Comparison of ENCODE assay signal across 9 cellular contexts in genomic region chr7:30252885-30253795, GRCh38. TPM values are rescaled to one million over a fixed set of nuclear protein-coding genes. Genes with fewer than 3 reads are reported as not detected.
DNase-seq lines count a peak whose midpoint lies in the region; ATAC-seq and TF ChIP-seq lines count a peak whose summit lies in the region.
"Had no signal": no experiment of that assay in that cellular context is flagged by ENCODE, and none has a peak within 500 bp of the region (broad histone marks: within the 10 kb centered on the region; RNA-seq: fewer than 3 reads in every experiment).

No MANE protein-coding gene starts in this region.

- no peaks in the 10 kb centered on the region for H3K9me3 Mint-ChIP-seq in activated CD4-positive, alpha-beta memory T cell treated with anti-CD3 and anti-CD28 coated beads for 36 hours
- H3K9me3 Mint-ChIP-seq in activated CD4-positive, alpha-beta memory T cell treated with anti-CD3 and anti-CD28 coated beads, Interleukin-2, amount 10 ng/mL, durations not matched to agents 7 days and 5 days, result no peaks in the 10 kb centered on the region
- no peaks in the 10 kb centered on the region for H3K9me3 Mint-ChIP-seq in activated T-helper 1 cell treated with anti-CD3 and anti-CD28 coated beads, Interleukin-12 subunit alpha, Interleukin-12 subunit beta, Interleukin-2, Interleukin-4 antibody, amounts not matched to agents 30 ng/mL and 10 ng/mL and 1 ng/mL, durations not matched to agents 14 hours and 24 hours and 36 hours
- no peaks in the 10 kb centered on the region for H3K9me3 Mint-ChIP-seq in WTC11

- POLR2A ChIA-PET in activated CD4-positive, alpha-beta memory T cell treated with anti-CD3 and anti-CD28 coated beads for 36 hours (lab: Charles Lee), result no interaction called here
- POLR2A ChIA-PET in activated CD4-positive, alpha-beta memory T cell treated with anti-CD3 and anti-CD28 coated beads, Interleukin-2, amount 10 ng/mL, durations not matched to agents 7 days and 5 days (lab: Charles Lee), result no interaction called here
- POLR2A ChIA-PET in WTC11 (lab: Charles Lee), result no interaction called here

- no peak overlapping the region for H3K27ac Mint-ChIP-seq in activated CD4-positive, alpha-beta memory T cell treated with anti-CD3 and anti-CD28 coated beads for 36 hours
- no peak overlapping the region for H3K27ac Mint-ChIP-seq in activated CD4-positive, alpha-beta memory T cell treated with anti-CD3 and anti-CD28 coated beads, Interleukin-2, amount 10 ng/mL, durations not matched to agents 7 days and 5 days
- peak overlapping the region; percentile 4 for H3K27ac Mint-ChIP-seq in activated T-helper 1 cell treated with anti-CD3 and anti-CD28 coated beads, Interleukin-12 subunit alpha, Interleukin-12 subunit beta, Interleukin-2, Interleukin-4 antibody, amounts not matched to agents 30 ng/mL and 10 ng/mL and 1 ng/mL, durations not matched to agents 14 hours and 24 hours and 36 hours
- no peak overlapping the region for H3K27ac Mint-ChIP-seq in WTC11

- in situ Hi-C loops in transverse colon (cut with MboI; ENCODE audit: low pct_ligation_motif_present in 1 of 4, low pct_unique_long_range_greater_than_20kb in 1 of 4, low sequenced_read_pairs in 3 of 4), result loop anchor here in 1 of 4 donors (25.0 kb wide), 1 partner anchor 309 kb away; no protein-coding TSS in a partner anchor

- no peaks in the 10 kb centered on the region for H3K36me3 ChIP-seq in transverse colon

- peak; percentile 54 for ATAC-seq in left colon
- no peak for ATAC-seq in WTC11
- no peak for ATAC-seq in GM18907 (IDR thresholded peaks at IDR 0.05; ENCODE audit: unreplicated experiment)

- no peak overlapping the region for H3K4me3 Mint-ChIP-seq in activated CD4-positive, alpha-beta memory T cell treated with anti-CD3 and anti-CD28 coated beads for 36 hours
- no peak overlapping the region for H3K4me3 Mint-ChIP-seq in activated CD4-positive, alpha-beta memory T cell treated with anti-CD3 and anti-CD28 coated beads, Interleukin-2, amount 10 ng/mL, durations not matched to agents 7 days and 5 days
- H3K4me3 Mint-ChIP-seq in activated T-helper 1 cell treated with anti-CD3 and anti-CD28 coated beads, Interleukin-12 subunit alpha, Interleukin-12 subunit beta, Interleukin-2, Interleukin-4 antibody, amounts not matched to agents 30 ng/mL and 10 ng/mL and 1 ng/mL, durations not matched to agents 14 hours and 24 hours and 36 hours, result no peak overlapping the region
- no peak overlapping the region for H3K4me3 Mint-ChIP-seq in WTC11

- H3K4me1 Mint-ChIP-seq in activated CD4-positive, alpha-beta memory T cell treated with anti-CD3 and anti-CD28 coated beads for 36 hours (ENCODE audit: low read depth), result peaks cover 12% of the 10 kb centered on the region
- peaks cover 14% of the 10 kb centered on the region for H3K4me1 Mint-ChIP-seq in activated CD4-positive, alpha-beta memory T cell treated with anti-CD3 and anti-CD28 coated beads, Interleukin-2, amount 10 ng/mL, durations not matched to agents 7 days and 5 days
- no peaks in the 10 kb centered on the region for H3K4me1 Mint-ChIP-seq in activated T-helper 1 cell treated with anti-CD3 and anti-CD28 coated beads, Interleukin-12 subunit alpha, Interleukin-12 subunit beta, Interleukin-2, Interleukin-4 antibody, amounts not matched to agents 30 ng/mL and 10 ng/mL and 1 ng/mL, durations not matched to agents 14 hours and 24 hours and 36 hours (ENCODE audit: low read depth)
- H3K4me1 Mint-ChIP-seq in WTC11, result peaks cover 1% of the 10 kb centered on the region; the same call in 1 of the 2 replicates

- WGBS in transverse colon (ENCODE audit: low coverage in 1 of 2), 2 donors, result 54 to 61% methylated on average over 6 to 7 of the region's 7 CpGs

- CTCF ChIA-PET in activated CD4-positive, alpha-beta memory T cell treated with anti-CD3 and anti-CD28 coated beads for 36 hours (lab: Charles Lee), result no interaction called here
- CTCF ChIA-PET in activated CD4-positive, alpha-beta memory T cell treated with anti-CD3 and anti-CD28 coated beads, Interleukin-2, amount 10 ng/mL, durations not matched to agents 7 days and 5 days (lab: Charles Lee), result no interaction called here
- CTCF ChIA-PET in WTC11 (lab: Charles Lee), result no interaction called here

- H3K27ac ChIP-seq in transverse colon, result peak overlapping the region; percentile 10 to 80 (median 69)

- no peaks in the 10 kb centered on the region for H3K36me3 Mint-ChIP-seq in activated CD4-positive, alpha-beta memory T cell treated with anti-CD3 and anti-CD28 coated beads for 36 hours
- no peaks in the 10 kb centered on the region for H3K36me3 Mint-ChIP-seq in activated CD4-positive, alpha-beta memory T cell treated with anti-CD3 and anti-CD28 coated beads, Interleukin-2, amount 10 ng/mL, durations not matched to agents 7 days and 5 days (ENCODE audit: low read depth)
- no peaks in the 10 kb centered on the region for H3K36me3 Mint-ChIP-seq in activated T-helper 1 cell treated with anti-CD3 and anti-CD28 coated beads, Interleukin-12 subunit alpha, Interleukin-12 subunit beta, Interleukin-2, Interleukin-4 antibody, amounts not matched to agents 30 ng/mL and 10 ng/mL and 1 ng/mL, durations not matched to agents 14 hours and 24 hours and 36 hours (ENCODE audit: low read depth)
- H3K36me3 Mint-ChIP-seq in WTC11, result no peaks in the 10 kb centered on the region

- no peaks in the 10 kb centered on the region for H3K27me3 Mint-ChIP-seq in activated CD4-positive, alpha-beta memory T cell treated with anti-CD3 and anti-CD28 coated beads for 36 hours
- peaks cover 2% of the 10 kb centered on the region for H3K27me3 Mint-ChIP-seq in activated CD4-positive, alpha-beta memory T cell treated with anti-CD3 and anti-CD28 coated beads, Interleukin-2, amount 10 ng/mL, durations not matched to agents 7 days and 5 days
- H3K27me3 Mint-ChIP-seq in activated T-helper 1 cell treated with anti-CD3 and anti-CD28 coated beads, Interleukin-12 subunit alpha, Interleukin-12 subunit beta, Interleukin-2, Interleukin-4 antibody, amounts not matched to agents 30 ng/mL and 10 ng/mL and 1 ng/mL, durations not matched to agents 14 hours and 24 hours and 36 hours (ENCODE audit: insufficient read depth), result peaks cover 7% of the 10 kb centered on the region
- no peaks in the 10 kb centered on the region for H3K27me3 Mint-ChIP-seq in WTC11 (ENCODE audit: low read depth)

- peak; percentile 25 for DNase-seq in activated CD4-positive, alpha-beta memory T cell treated with anti-CD3 and anti-CD28 coated beads for 36 hours
- no peak for DNase-seq in activated CD4-positive, alpha-beta memory T cell treated with anti-CD3 and anti-CD28 coated beads, Interleukin-2, amount 10 ng/mL, durations not matched to agents 7 days and 5 days
- DNase-seq in activated T-helper 1 cell treated with anti-CD3 and anti-CD28 coated beads, Interleukin-12 subunit alpha, Interleukin-12 subunit beta, Interleukin-2, Interleukin-4 antibody, amounts not matched to agents 30 ng/mL and 10 ng/mL and 1 ng/mL, durations not matched to agents 14 hours and 24 hours and 36 hours (ENCODE audit: low spot score), result no peak
- DNase-seq in left colon (peak; percentile 64 to 68), transverse colon (peak; percentile 62), activated gamma-delta T cell (lab: John Stamatoyannopoulos, UW) (no peak), WTC11 (ENCODE audit: low spot score) (no peak)
- DNase-seq: IMR-90 had no signal

- TF ChIP-seq CTCF in transverse colon (IDR thresholded peaks at IDR 0.05), result no peak
- no peak for TF ChIP-seq CTCF in WTC11 (IDR thresholded peaks at IDR 0.05)

- no peak for TF ChIP-seq EP300 in transverse colon (IDR thresholded peaks at IDR 0.05; ENCODE audit: low read depth)

- H3K4me1 ChIP-seq in transverse colon, result peaks cover 0 to 38% (median 30%) of the 10 kb centered on the region in 4 donors

- H3K27me3 ChIP-seq in transverse colon, result no peaks in the 10 kb centered on the region

- no peak overlapping the region for H3K4me3 ChIP-seq in transverse colon

- no peak for TF ChIP-seq POLR2A in transverse colon (IDR thresholded peaks at IDR 0.05)

- H3K9me3 ChIP-seq in transverse colon, result no peaks in the 10 kb centered on the region

- intact Hi-C loops in activated CD4-positive, alpha-beta memory T cell treated with anti-CD3 and anti-CD28 coated beads for 36 hours (cut with micrococcal nuclease), result no loop called here
- intact Hi-C loops in activated T-helper 1 cell treated with anti-CD3 and anti-CD28 coated beads, Interleukin-12 subunit alpha, Interleukin-12 subunit beta, Interleukin-2, Interleukin-4 antibody, amounts not matched to agents 30 ng/mL and 10 ng/mL and 1 ng/mL, durations not matched to agents 14 hours and 24 hours and 36 hours (cut with micrococcal nuclease), result no loop called here
- intact Hi-C loops in left colon (cut with DNase I, micrococcal nuclease) (no loop called here), transverse colon (cut with DNase I; ENCODE audit: low total_unique reads) (no loop called here)

TF ChIP-seq in WTC11, 78 proteins besides CTCF, POLR2A, EP300 and RAD21:
- TF ChIP-seq ZNF219 (CRISPR knock-in tag; IDR thresholded peaks at IDR 0.05; ENCODE audit: borderline replicate concordance), result no peak
- no peak for TF ChIP-seq FOXK1 (CRISPR knock-in tag; IDR thresholded peaks at IDR 0.05)

RNA-seq across cellular contexts. Expression of gene ZNRF2, which starts 31.3 kb away (rescaled TPM):
- 10 to 100 TPM in 1 of 2 experiments, 1 to 10 TPM in 1; 9.6 to 10.5 TPM for total RNA-seq in activated CD4-positive, alpha-beta memory T cell treated with anti-CD3 and anti-CD28 coated beads for 36 hours
- total RNA-seq in activated CD4-positive, alpha-beta memory T cell treated with anti-CD3 and anti-CD28 coated beads, Interleukin-2, amount 10 ng/mL, durations not matched to agents 7 days and 5 days, result 10 to 100 TPM; 17.9 to 18.5 TPM
- 8.4 and 9.3 TPM in 2 replicates for total RNA-seq in activated T-helper 1 cell treated with anti-CD3 and anti-CD28 coated beads, Interleukin-12 subunit alpha, Interleukin-12 subunit beta, Interleukin-2, Interleukin-4 antibody, amounts not matched to agents 30 ng/mL and 10 ng/mL and 1 ng/mL, durations not matched to agents 14 hours and 24 hours and 36 hours
- total RNA-seq in left colon (10 to 100 TPM; 50.3 TPM), transverse colon (10 to 100 TPM; 60.8 to 83.0 (median 69.6) TPM), WTC11 (2021) (16.8 to 18.2 TPM (median 17.8 TPM) in 3 replicates)

Comparison
In these comparisons a context has a peak if more than half of its experiments do, and no peak if none do; other contexts are left out.
1. DNase-seq: peak in activated CD4-positive, alpha-beta memory T cell treated with anti-CD3 and anti-CD28 coated beads for 36 hours (single experiment), left colon (2 of 2) and transverse colon (single experiment); none in activated CD4-positive, alpha-beta memory T cell treated with anti-CD3 and anti-CD28 coated beads, Interleukin-2, amount 10 ng/mL, durations not matched to agents 7 days and 5 days (single experiment), activated T-helper 1 cell treated with anti-CD3 and anti-CD28 coated beads, Interleukin-12 subunit alpha, Interleukin-12 subunit beta, Interleukin-2, Interleukin-4 antibody, amounts not matched to agents 30 ng/mL and 10 ng/mL and 1 ng/mL, durations not matched to agents 14 hours and 24 hours and 36 hours (single experiment), activated gamma-delta T cell (single experiment) and WTC11 (single experiment).